Comparison of ENCODE assay signal across 10 cellular contexts in genomic region chr4:2257361-2258001, GRCh38. TPM values are rescaled to one million over a fixed set of nuclear protein-coding genes. Genes with fewer than 3 reads are reported as not detected.
DNase-seq lines count a peak whose midpoint lies in the region; ATAC-seq and TF ChIP-seq lines count a peak whose summit lies in the region.
"Had no signal": no experiment of that assay in that cellular context is flagged by ENCODE, and none has a peak within 500 bp of the region (broad histone marks: within the 10 kb centered on the region; RNA-seq: fewer than 3 reads in every experiment).

No MANE protein-coding gene starts in this region.

- WGBS in spleen, 5 donors = 74 to 89% (median 80%) methylated on average over 4 to 14 of the region's 14 CpGs

- DNase-seq in G401 (ENCODE audit: low spot score) (peak; percentile 77), left lung (peak; percentile 24 to 61), spleen (peak; percentile 76), ecto neural progenitor cell (ENCODE audit: low spot score) (no peak), WERI-Rb-1 (no peak)
- DNase-seq: DMS79, NCI-H748 treated with DMSO at 0.1 percent for 48 hours had no signal

- H3K9me3 ChIP-seq in left lung (no peaks in the 10 kb centered on the region), spleen (no peaks in the 10 kb centered on the region), WERI-Rb-1 (ENCODE audit: severe bottlenecking) (no peaks in the 10 kb centered on the region)

- in situ Hi-C loops in G401 (cut with HindIII; ENCODE audit: low sequenced_read_pairs) = no loop called here

- no peak for TF ChIP-seq POLR2A in spleen (IDR thresholded peaks at IDR 0.05)

- no peak overlapping the region for H3K4me3 ChIP-seq in left lung
- peak overlapping the region in 2 of 8 donors; percentile 23 to 45 for H3K4me3 ChIP-seq in spleen
- no peak overlapping the region for H3K4me3 ChIP-seq in WERI-Rb-1 (ENCODE audit: low read depth, low read length)

- ATAC-seq in left lung (no peak), GM21576 (IDR thresholded peaks at IDR 0.05; ENCODE audit: unreplicated experiment) (no peak), GM18873 (IDR thresholded peaks at IDR 0.05; ENCODE audit: low FRiP score, unreplicated experiment) (no peak)

- H3K36me3 ChIP-seq in left lung (peaks cover 0 to 43% of the 10 kb centered on the region in 2 donors), spleen (peaks cover 0 to 78% (median 40%) of the 10 kb centered on the region in 6 donors), WERI-Rb-1 (peaks cover 58% of the 10 kb centered on the region)

- H3K27ac ChIP-seq in angular gyrus (ENCODE audit: low read depth, low read length) (peak overlapping the region; percentile 88), left lung (peak overlapping the region; percentile 73 to 79), spleen (peak overlapping the region; percentile 29 to 99 (median 98)), WERI-Rb-1 (no peak overlapping the region)

- H3K4me1 ChIP-seq in left lung = peaks cover 44 to 67% of the 10 kb centered on the region in 2 donors
- H3K4me1 ChIP-seq in spleen = peaks cover 42 to 87% (median 75%) of the 10 kb centered on the region in 6 donors

- H3K27me3 ChIP-seq in left lung (no peaks in the 10 kb centered on the region), spleen (replicated peaks in 1 of 7) (no peaks in the 10 kb centered on the region), WERI-Rb-1 (ENCODE audit: insufficient read depth, low read depth, severe bottlenecking) (no peaks in the 10 kb centered on the region)

- TF ChIP-seq CTCF in left lung (IDR thresholded peaks at IDR 0.05) = no peak
- no peak for TF ChIP-seq CTCF in spleen (IDR thresholded peaks at IDR 0.05 in 8 of 11, conservative IDR thresholded peaks at IDR 0.05 in 3 of 11)
- no peak for TF ChIP-seq CTCF in WERI-Rb-1 (IDR thresholded peaks at IDR 0.05; ENCODE audit: low read depth, low read length)

- intact Hi-C loops in left lung (cut with DNase I) = no loop called here
- intact Hi-C loops in spleen (cut with DNase I; ENCODE audit: low total_unique reads) = no loop called here

RNA-seq across cellular contexts. Expression of gene MXD4, which starts 4.4 kb away (rescaled TPM):
- 53.2 and 72.2 TPM in 2 replicates for total RNA-seq in G401 (2014; rRNA removed; shearing (Covaris generic))
- total RNA-seq in left lung = 10 to 100 TPM; 52.4 to 84.6 TPM
- 100 to 1,000 TPM in 5 of 7 donors, 10 to 100 TPM in 2; 51.8 to 128 (median 112) TPM for total RNA-seq in spleen
- polyA plus RNA-seq in spleen = 100 to 1,000 TPM in 1 of 3 donors, 10 to 100 TPM in 2; 36.0 to 103 (median 38.4) TPM

RNA-seq across cellular contexts. Expression of gene HAUS3, which starts 15.6 kb away (rescaled TPM):
- 12.3 and 15.5 TPM in 2 replicates for total RNA-seq in G401 (2014; rRNA removed; shearing (Covaris generic))
- 10 to 100 TPM in 1 of 2 donors, 1 to 10 TPM in 1; 9.7 to 13.3 TPM for total RNA-seq in left lung
- 10 to 100 TPM; 16.2 to 22.4 (median 19.2) TPM for total RNA-seq in spleen
- polyA plus RNA-seq in spleen = 10 to 100 TPM; 10.3 to 15.0 (median 13.0) TPM

RNA-seq across cellular contexts. Expression of gene POLN, which starts 15.6 kb away (rescaled TPM):
- 0.17 and 0.49 TPM in 2 replicates for total RNA-seq in G401 (2014; rRNA removed; shearing (Covaris generic))
- 1 to 10 TPM; 3.3 to 3.6 TPM for total RNA-seq in left lung
- total RNA-seq in spleen = 1 to 10 TPM; 1.9 to 3.5 (median 2.9) TPM
- 1 to 10 TPM; 1.2 to 1.5 (median 1.5) TPM for polyA plus RNA-seq in spleen

Comparison
In these comparisons a context has a peak if more than half of its experiments do, and no peak if none do; other contexts are left out.
1. DNase-seq: peak in G401 (single experiment), left lung (2 of 2) and spleen (single experiment); none in ecto neural progenitor cell (single experiment) and WERI-Rb-1 (single experiment).